3 cellular contexts compared by ENCODE assay signal in the genomic region with DNA sequence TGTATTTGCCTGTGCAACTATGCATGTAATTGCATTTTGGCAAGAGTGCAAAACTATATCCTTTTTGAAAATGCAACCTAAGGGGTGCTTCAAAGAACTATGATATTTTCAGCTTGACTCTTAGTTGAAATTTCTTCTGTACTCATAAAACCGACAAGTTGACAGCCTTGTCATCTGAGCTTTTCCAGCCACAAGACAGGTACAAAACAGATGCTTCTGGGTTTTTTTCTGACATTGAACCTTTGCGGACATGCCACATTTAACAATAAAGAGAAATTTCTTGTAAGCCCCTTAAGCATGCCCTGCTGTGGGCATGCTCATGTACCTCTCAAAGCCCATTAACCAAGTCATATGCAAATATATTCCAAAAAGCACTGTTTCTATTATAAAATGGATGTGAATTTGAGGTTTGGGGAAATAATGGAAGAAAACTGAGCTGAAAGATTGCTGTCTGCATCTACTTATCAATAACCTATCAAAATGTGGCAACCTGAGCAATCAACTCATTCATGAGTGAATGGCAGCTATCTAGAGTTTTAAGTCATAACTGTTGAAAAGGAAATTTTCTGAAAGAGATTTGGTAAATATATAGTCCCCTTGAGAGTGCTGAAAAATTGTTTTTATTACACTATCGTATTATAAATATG.
"Had no signal": no experiment of that assay in that cellular context is flagged by ENCODE, and none has a peak within 500 bp of the region (broad histone marks: within the 10 kb centered on the region; RNA-seq: fewer than 3 reads in every experiment).

No MANE protein-coding gene starts in this region.

- H3K4me3 ChIP-seq: GM12878 had no signal

- DNase-seq: GDM1, GF-D8 had no signal

- ATAC-seq: GM12878 had no signal
